12 cellular contexts compared by ENCODE assay signal in the genomic region with DNA sequence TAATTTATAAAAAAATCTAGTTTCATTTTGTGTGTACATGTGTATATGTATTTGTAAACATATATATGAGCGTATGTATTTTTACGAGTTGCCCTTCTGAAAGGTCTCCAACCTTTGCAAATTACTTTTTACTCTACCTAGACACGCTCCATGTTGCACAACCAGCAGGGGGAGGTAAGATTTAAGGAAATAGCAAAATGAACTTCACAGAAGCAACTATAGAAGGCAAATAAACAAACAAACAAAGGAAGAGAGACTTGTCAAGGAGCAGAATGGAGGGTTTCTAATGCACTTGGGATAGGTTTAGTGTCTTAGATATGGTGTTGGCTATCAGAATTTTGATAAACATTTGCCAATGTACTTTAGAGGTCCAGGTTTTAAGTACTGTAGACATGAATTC.
A peak's percentile ranks its signal among the peaks of the same experiment; 100 is the strongest.
DNase-seq lines count a peak whose midpoint lies in the region; ATAC-seq and TF ChIP-seq lines count a peak whose summit lies in the region.
"Had no signal": no experiment of that assay in that cellular context is flagged by ENCODE, and none has a peak within 500 bp of the region (broad histone marks: within the 10 kb centered on the region; RNA-seq: fewer than 3 reads in every experiment).

No MANE protein-coding gene starts in this region.

- H3K36me3 Mint-ChIP-seq in activated CD4-positive, alpha-beta memory T cell treated with anti-CD3 and anti-CD28 coated beads for 36 hours: no peaks in the 10 kb centered on the region
- H3K36me3 Mint-ChIP-seq: IgD-negative memory B cell had no signal

- H3K4me3 ChIP-seq in tibial nerve: no peak overlapping the region
- H3K4me3 ChIP-seq: BLaER1 treated with 17β-estradiol and CSF1 and Interleukin-3, amounts not matched to agents 10 nM and 100 nM had no signal

- no peak overlapping the region for H3K27ac ChIP-seq in foreskin keratinocyte
- H3K27ac ChIP-seq in tibial nerve: no peak overlapping the region
- H3K27ac ChIP-seq: BLaER1 treated with 17β-estradiol and CSF1 and Interleukin-3, amounts not matched to agents 10 nM and 100 nM had no signal

- no peaks in the 10 kb centered on the region for H3K36me3 ChIP-seq in tibial nerve
- H3K36me3 ChIP-seq: BLaER1 treated with 17β-estradiol and CSF1 and Interleukin-3, amounts not matched to agents 10 nM and 100 nM had no signal

- H3K4me1 ChIP-seq in foreskin keratinocyte: no peaks in the 10 kb centered on the region
- no peaks in the 10 kb centered on the region for H3K4me1 ChIP-seq in tibial nerve

- no peaks in the 10 kb centered on the region for H3K9me3 ChIP-seq in tibial nerve
- H3K9me3 ChIP-seq: BLaER1 treated with 17β-estradiol and CSF1 and Interleukin-3, amounts not matched to agents 10 nM and 100 nM had no signal

- intact Hi-C loops in activated CD4-positive, alpha-beta memory T cell treated with anti-CD3 and anti-CD28 coated beads for 36 hours (cut with micrococcal nuclease): no loop called here

- CTCF ChIA-PET in activated CD4-positive, alpha-beta memory T cell treated with anti-CD3 and anti-CD28 coated beads for 36 hours (lab: Charles Lee): no interaction called here

- H3K27me3 ChIP-seq in foreskin keratinocyte (no peaks in the 10 kb centered on the region), tibial nerve (no peaks in the 10 kb centered on the region)
- H3K27me3 ChIP-seq: BLaER1 treated with 17β-estradiol and CSF1 and Interleukin-3, amounts not matched to agents 10 nM and 100 nM had no signal

- no peak overlapping the region for H3K27ac Mint-ChIP-seq in activated CD4-positive, alpha-beta memory T cell treated with anti-CD3 and anti-CD28 coated beads for 36 hours
- H3K27ac Mint-ChIP-seq: activated naive CD4-positive, alpha-beta T cell treated with anti-CD3 and anti-CD28 coated beads for 36 hours; IgD-negative memory B cell had no signal

- POLR2A ChIA-PET in activated CD4-positive, alpha-beta memory T cell treated with anti-CD3 and anti-CD28 coated beads for 36 hours (lab: Charles Lee): no interaction called here

- no peak for TF ChIP-seq POLR2A in tibial nerve (IDR thresholded peaks at IDR 0.05)

- peak; percentile 27 for TF ChIP-seq CTCF in foreskin keratinocyte (conservative IDR thresholded peaks at IDR 0.05)
- peak in 3 of 5 experiments; percentile 5 to 22 (median 7) for TF ChIP-seq CTCF in tibial nerve (IDR thresholded peaks at IDR 0.05)

- ATAC-seq in foreskin keratinocyte (no peak), HG03039 (IDR thresholded peaks at IDR 0.05; ENCODE audit: unreplicated experiment) (no peak)

- peaks cover 8% of the 10 kb centered on the region for H3K9me3 Mint-ChIP-seq in activated CD4-positive, alpha-beta memory T cell treated with anti-CD3 and anti-CD28 coated beads for 36 hours
- H3K9me3 Mint-ChIP-seq: activated naive CD4-positive, alpha-beta T cell treated with anti-CD3 and anti-CD28 coated beads for 36 hours had no signal

- no peak overlapping the region for H3K4me3 Mint-ChIP-seq in activated CD4-positive, alpha-beta memory T cell treated with anti-CD3 and anti-CD28 coated beads for 36 hours
- H3K4me3 Mint-ChIP-seq: activated naive CD4-positive, alpha-beta T cell treated with anti-CD3 and anti-CD28 coated beads for 36 hours; IgD-negative memory B cell had no signal

- peak; percentile 1 for DNase-seq in SIG-M5 treated with dmso at 0.1 percent for 504 hours (lab: John Stamatoyannopoulos, UW; ENCODE audit: unreplicated experiment)
- no peak for DNase-seq in SIG-M5 (lab: John Stamatoyannopoulos, UW)
- DNase-seq in NCI-H69 (lab: John Stamatoyannopoulos, UW): peak; percentile 0
- DNase-seq in foreskin keratinocyte: no peak
- DNase-seq in tibial nerve (ENCODE audit: low spot score in 2 of 2): no peak
- no peak for DNase-seq in activated CD4-positive, alpha-beta memory T cell treated with anti-CD3 and anti-CD28 coated beads for 36 hours
- DNase-seq in NCI-H446 treated with DMSO at 0.1 percent for 48 hours (lab: John Stamatoyannopoulos, UW): no peak
- DNase-seq: activated naive CD4-positive, alpha-beta T cell treated with anti-CD3 and anti-CD28 coated beads for 36 hours; stimulated activated CD4-positive, alpha-beta T cell treated with anti-CD3 and anti-CD28 coated beads, Interleukin-1b, Interleukin-23, amount 100 ng/mL, for 48 hours had no signal

- TF ChIP-seq EP300 in tibial nerve (IDR thresholded peaks at IDR 0.05): no peak

- WGBS in tibial nerve, 2 donors: 51 to 53% methylated on average over 3 of the region's 3 CpGs

- H3K4me1 Mint-ChIP-seq in activated CD4-positive, alpha-beta memory T cell treated with anti-CD3 and anti-CD28 coated beads for 36 hours (ENCODE audit: low read depth): no peaks in the 10 kb centered on the region

- no peaks in the 10 kb centered on the region for H3K27me3 Mint-ChIP-seq in activated CD4-positive, alpha-beta memory T cell treated with anti-CD3 and anti-CD28 coated beads for 36 hours
- H3K27me3 Mint-ChIP-seq: IgD-negative memory B cell had no signal

Comparison
In these comparisons a context has a peak if more than half of its experiments do, and no peak if none do; other contexts are left out.
1. DNase-seq: peak in SIG-M5 treated with dmso at 0.1 percent for 504 hours (single experiment) and NCI-H69 (single experiment); none in SIG-M5 (single experiment), foreskin keratinocyte (0 of 2), tibial nerve (0 of 2), activated CD4-positive, alpha-beta memory T cell treated with anti-CD3 and anti-CD28 coated beads for 36 hours (single experiment) and NCI-H446 treated with DMSO at 0.1 percent for 48 hours (single experiment).